In the genomic region with DNA sequence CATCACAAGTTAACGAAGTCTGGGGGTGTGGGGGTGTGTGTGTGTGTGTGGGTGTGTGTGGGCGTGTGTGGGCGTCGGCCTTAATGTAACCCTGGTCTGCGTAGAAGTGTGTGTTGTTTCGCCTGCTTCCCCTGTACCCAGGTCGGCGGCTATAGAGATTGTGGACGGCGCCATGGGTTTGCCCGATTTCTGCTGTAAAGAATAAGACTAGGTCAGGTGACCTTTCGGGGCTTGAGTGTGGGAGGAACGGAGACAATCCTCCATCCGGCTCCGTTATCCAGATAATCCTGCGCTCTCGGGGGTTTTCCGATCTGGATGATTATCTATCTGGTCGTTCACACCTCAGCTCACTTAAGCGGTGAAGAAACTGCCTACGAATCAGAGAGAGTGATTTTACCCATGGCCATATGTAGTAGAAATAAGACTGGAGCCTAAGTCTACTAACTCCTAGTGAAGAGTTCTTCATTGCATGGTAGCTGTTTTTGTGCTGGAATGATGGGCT, we compare ENCODE assay signal across 8 cellular contexts. TPM values are rescaled to one million over a fixed set of nuclear protein-coding genes. Genes with fewer than 3 reads are reported as not detected.
DNase-seq lines count a peak whose midpoint lies in the region; ATAC-seq and TF ChIP-seq lines count a peak whose summit lies in the region.

No MANE protein-coding gene starts in this region.

- H3K27ac ChIP-seq in OCI-LY7 (ENCODE audit: low read depth, low read length, poor library complexity, severe bottlenecking) = peak overlapping the region; percentile 72

- H3K36me3 Mint-ChIP-seq in activated naive CD4-positive, alpha-beta T cell treated with anti-CD3 and anti-CD28 coated beads, Interleukin-2, amount 50 U/mL, for 24 hours = peaks cover 2% of the 10 kb centered on the region

- BruUV-seq in OCI-LY7 (replicated peaks; lab: Mats Ljungman, UMichigan) = TSS peak; percentile 66

- H3K79me2 ChIP-seq in OCI-LY7 (ENCODE audit: insufficient read depth, low read depth, low read length) = peaks cover 94% of the 10 kb centered on the region

- H3K9me3 Mint-ChIP-seq in activated naive CD4-positive, alpha-beta T cell treated with anti-CD3 and anti-CD28 coated beads, Interleukin-2, amount 50 U/mL, for 24 hours = no peaks in the 10 kb centered on the region

- H3K4me3 Mint-ChIP-seq in activated naive CD4-positive, alpha-beta T cell treated with anti-CD3 and anti-CD28 coated beads, Interleukin-2, amount 50 U/mL, for 24 hours = peak overlapping the region; percentile 100

- intact Hi-C loops in OCI-LY7 (cut with micrococcal nuclease; ENCODE audit: unreplicated experiment) = no loop called here
- intact Hi-C loops in left ventricle myocardium superior (cut with micrococcal nuclease) = no loop called here

- POLR2A ChIA-PET in OCI-LY7 (lab: Charles Lee) = interaction anchor here (0.5 to 2.2 kb wide), 4 partner anchors 13 to 192 kb away, joined by 3 to 6 read pairs (median 4); a partner anchor contains a TSS

- peaks cover 10% of the 10 kb centered on the region; the same call in 1 of the 2 replicates for H4K20me1 ChIP-seq in OCI-LY7 (ENCODE audit: insufficient read depth, low read length)

- peaks cover 40% of the 10 kb centered on the region for H3K4me1 ChIP-seq in OCI-LY7 (ENCODE audit: insufficient read depth, low read length, poor library complexity, severe bottlenecking)

- H3K36me3 ChIP-seq in OCI-LY7 (ENCODE audit: insufficient read depth, low read length) = 0 out of 2 replicates have a peak, but pooled peaks cover 3% of the 10 kb centered on the region

- H3K9me3 ChIP-seq in OCI-LY7 (ENCODE audit: low read length) = no peaks in the 10 kb centered on the region

- DNase-seq in activated CD4-positive, CD25-positive, alpha-beta regulatory T cell (lab: John Stamatoyannopoulos, UW) = peak; percentile 9 to 39 (median 14)
- no peak for DNase-seq in activated CD4-positive, CD25-positive, alpha-beta regulatory T cell treated with anti-CD3 and anti-CD28 coated beads, Interleukin-2, amount 50 U/mL, for 72 hours
- DNase-seq in OCI-LY7 (ENCODE audit: low spot score) = peak; percentile 49
- no peak for DNase-seq in left ventricle myocardium superior
- peak; percentile 47 for DNase-seq in renal cortical epithelial cell (ENCODE audit: low read depth)

- H3K4me2 ChIP-seq in OCI-LY7 (ENCODE audit: low read length) = peak overlapping the region; percentile 95

- TF ChIP-seq CTCF in OCI-LY7 (conservative IDR thresholded peaks at IDR 0.05; ENCODE audit: low read length) = no peak

- H3K4me1 Mint-ChIP-seq in activated naive CD4-positive, alpha-beta T cell treated with anti-CD3 and anti-CD28 coated beads, Interleukin-2, amount 50 U/mL, for 24 hours = peaks cover 55% of the 10 kb centered on the region

- peak overlapping the region; percentile 93 for H3K4me3 ChIP-seq in OCI-LY7 (ENCODE audit: low read depth, low read length, poor library complexity, severe bottlenecking)

- H3K27me3 Mint-ChIP-seq in activated naive CD4-positive, alpha-beta T cell treated with anti-CD3 and anti-CD28 coated beads, Interleukin-2, amount 50 U/mL, for 24 hours = no peaks in the 10 kb centered on the region

- CTCF ChIA-PET in OCI-LY7 (lab: Charles Lee; ENCODE audit: unreplicated experiment) = no interaction called here

- no peaks in the 10 kb centered on the region for H3K9me2 ChIP-seq in OCI-LY7 (ENCODE audit: insufficient read depth, low read length)

- ATAC-seq in HG03025 (IDR thresholded peaks at IDR 0.05; ENCODE audit: low FRiP score, unreplicated experiment) (peak; percentile 16), left ventricle myocardium superior (peak; percentile 24), GM18870 (IDR thresholded peaks at IDR 0.05; ENCODE audit: unreplicated experiment) (no peak)

- peak overlapping the region; percentile 91; the same call in 1 of the 2 replicates for H2AFZ ChIP-seq in OCI-LY7 (ENCODE audit: low read length)

- H3K27ac Mint-ChIP-seq in activated naive CD4-positive, alpha-beta T cell treated with anti-CD3 and anti-CD28 coated beads, Interleukin-2, amount 50 U/mL, for 24 hours = peak overlapping the region; percentile 100

RNA-seq across cellular contexts. Expression of a gene that starts 0.5 kb away (rescaled TPM):
- 35.5 and 46.7 TPM in 2 replicates for total RNA-seq in OCI-LY7 (2014; rRNA removed; shearing (Covaris generic))
- total RNA-seq in OCI-LY7 (2022) = 55.7 and 58.1 TPM in 2 replicates
- 1,919 TPM for total RNA-seq in left ventricle myocardium superior
- total RNA-seq in renal cortical epithelial cell = 123 and 195 TPM in 2 replicates

RNA-seq across cellular contexts. Expression of a gene that starts 0.8 kb away (rescaled TPM):
- 126 and 131 TPM in 2 replicates for total RNA-seq in OCI-LY7 (2014; rRNA removed; shearing (Covaris generic))
- 150 and 157 TPM in 2 replicates for total RNA-seq in OCI-LY7 (2022)
- total RNA-seq in left ventricle myocardium superior = 800 TPM
- 150 and 169 TPM in 2 replicates for total RNA-seq in renal cortical epithelial cell

Comparison
In these comparisons a context has a peak if more than half of its experiments do, and no peak if none do; other contexts are left out.
1. DNase-seq: peak in activated CD4-positive, CD25-positive, alpha-beta regulatory T cell (4 of 4), OCI-LY7 (single experiment) and renal cortical epithelial cell (single experiment); none in activated CD4-positive, CD25-positive, alpha-beta regulatory T cell treated with anti-CD3 and anti-CD28 coated beads, Interleukin-2, amount 50 U/mL, for 72 hours (single experiment) and left ventricle myocardium superior (single experiment).